In the genomic region with DNA sequence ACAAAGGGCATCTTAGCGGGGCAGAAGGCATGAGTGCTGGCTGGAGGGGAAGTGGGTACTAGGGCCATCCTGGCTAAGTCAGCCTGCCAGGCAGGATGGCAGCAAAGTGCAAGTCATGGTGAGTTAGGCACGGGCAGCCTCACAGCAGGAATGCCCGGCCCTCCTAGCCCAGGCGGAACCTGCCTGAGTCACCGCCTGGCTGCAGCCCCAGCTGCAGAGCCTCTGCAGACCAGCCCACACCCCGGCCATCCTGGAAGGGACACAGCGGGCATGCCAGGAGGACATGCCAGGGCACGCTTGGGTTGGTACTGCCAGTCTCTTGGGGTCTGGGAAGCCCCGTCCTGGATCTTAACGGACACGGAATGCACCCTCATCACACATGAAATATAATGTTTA, we compare ENCODE assay signal across 8 cellular contexts. TPM values are rescaled to one million over a fixed set of nuclear protein-coding genes. Genes with fewer than 3 reads are reported as not detected.
A peak's percentile ranks its signal among the peaks of the same experiment; 100 is the strongest.
DNase-seq lines count a peak whose midpoint lies in the region; ATAC-seq and TF ChIP-seq lines count a peak whose summit lies in the region.

No MANE protein-coding gene starts in this region.

- H3K9ac ChIP-seq in fibroblast of lung (ENCODE audit: insufficient read depth, low read length) = no peak overlapping the region

- H3K9me3 ChIP-seq in fibroblast of lung (ENCODE audit: control insufficient read depth, insufficient read depth, low read depth, low read length) = no peaks in the 10 kb centered on the region

- H3K27me3 ChIP-seq in GM23338 (ENCODE audit: insufficient read depth) (no peaks in the 10 kb centered on the region), fibroblast of lung (ENCODE audit: control insufficient read depth, insufficient read depth, low read length) (no peaks in the 10 kb centered on the region)

- H3K36me3 ChIP-seq in GM23338 (ENCODE audit: insufficient read depth) = no peaks in the 10 kb centered on the region
- no peaks in the 10 kb centered on the region for H3K36me3 ChIP-seq in fibroblast of lung (ENCODE audit: control insufficient read depth, insufficient read depth, low read length)

- ATAC-seq in GM23338 (peak; percentile 45; the same call in 2 of the 3 replicates), HG03159 (IDR thresholded peaks at IDR 0.05; ENCODE audit: unreplicated experiment) (no peak), HG03354 (IDR thresholded peaks at IDR 0.05; ENCODE audit: poor library complexity, severe bottlenecking, unreplicated experiment) (no peak), HG03135 (IDR thresholded peaks at IDR 0.05; ENCODE audit: unreplicated experiment) (no peak)

- TF ChIP-seq CTCF in GM23338 (conservative IDR thresholded peaks at IDR 0.05; ENCODE audit: low read depth in 2 of 2) (no peak), fibroblast of lung (conservative IDR thresholded peaks at IDR 0.05 in 1 of 2, IDR thresholded peaks at IDR 0.05 in 1 of 2; ENCODE audit: low read depth in 1 of 2, low read length in 2 of 2) (no peak)

- intact Hi-C loops in posterior cingulate gyrus (cut with DNase I) = loop anchor here (5.0 kb wide), 1 partner anchor 106 kb away; the partner anchor contains the start of gene ALDH3A2

- H3K4me3 ChIP-seq in GM23338 = no peak overlapping the region
- no peak overlapping the region for H3K4me3 ChIP-seq in fibroblast of lung (replicated peaks in 1 of 4; ENCODE audit: control extremely low read depth in 1 of 4, insufficient read depth in 1 of 4, low read depth in 3 of 4, low read length in 4 of 4)

- H3K4me2 ChIP-seq in GM23338 (no peak overlapping the region), fibroblast of lung (ENCODE audit: extremely low read depth, insufficient read depth, low read length) (no peak overlapping the region)

- no peak overlapping the region for H3K27ac ChIP-seq in GM23338 (ENCODE audit: low read depth)
- H3K27ac ChIP-seq in fibroblast of lung (ENCODE audit: insufficient read depth, low read length) = no peak overlapping the region

- no peaks in the 10 kb centered on the region for H3K36me3 Mint-ChIP-seq in GM23338 (ENCODE audit: low read depth)

- H3K79me2 ChIP-seq in GM23338 (replicated peaks; ENCODE audit: insufficient read depth) (no peaks in the 10 kb centered on the region), fibroblast of lung (ENCODE audit: control insufficient read depth, insufficient read depth, low read length) (no peaks in the 10 kb centered on the region)

- peak overlapping the region; percentile 80; the same call in 1 of the 2 replicates for H3K27ac Mint-ChIP-seq in GM23338

- no peaks in the 10 kb centered on the region for H3K9me3 Mint-ChIP-seq in GM23338

- H3K4me3 Mint-ChIP-seq in GM23338 = no peak overlapping the region

- peaks cover 6% of the 10 kb centered on the region for H3K27me3 Mint-ChIP-seq in GM23338 (ENCODE audit: insufficient read depth, low read depth, poor library complexity)

- H3K4me1 ChIP-seq in GM23338 (ENCODE audit: insufficient read depth) (0 out of 2 replicates have a peak, but pooled peaks cover 6% of the 10 kb centered on the region), fibroblast of lung (ENCODE audit: control insufficient read depth, extremely low read depth, insufficient read depth, low read length) (no peaks in the 10 kb centered on the region)

- H3K4me1 Mint-ChIP-seq in GM23338 = peaks cover 11% of the 10 kb centered on the region

- H2AFZ ChIP-seq in GM23338 = no peak overlapping the region
- H2AFZ ChIP-seq in fibroblast of lung (ENCODE audit: low read length) = no peak overlapping the region

- no peak for DNase-seq in GM23338 (ENCODE audit: low spot score)
- peak; percentile 19 for DNase-seq in RPMI8226
- peak; percentile 55 to 87 for DNase-seq in fibroblast of lung (ENCODE audit: low read depth in 2 of 2)
- peak in 9 of 10 donors; percentile 43 to 96 (median 78) for DNase-seq in posterior cingulate gyrus
- DNase-seq in central memory CD4-positive, alpha-beta T cell = no peak

- no peaks in the 10 kb centered on the region for H3K9me2 ChIP-seq in GM23338 (ENCODE audit: insufficient read depth)

- H4K20me1 ChIP-seq in GM23338 (replicated peaks; ENCODE audit: insufficient read depth) = no peaks in the 10 kb centered on the region
- no peaks in the 10 kb centered on the region for H4K20me1 ChIP-seq in fibroblast of lung (ENCODE audit: control insufficient read depth, extremely low read depth, insufficient read depth, low read length)

- H3F3A ChIP-seq in GM23338 (replicated peaks; ENCODE audit: low read depth) = no peaks in the 10 kb centered on the region

TF ChIP-seq in GM23338, 12 proteins besides CTCF, POLR2A, EP300 and RAD21 (continues in another document):
- TF ChIP-seq CREB1 (CRISPR knock-in tag; IDR thresholded peaks at IDR 0.05; ENCODE audit: low read depth) = no peak
- TF ChIP-seq STAT1 (IDR thresholded peaks at IDR 0.05; ENCODE audit: unreplicated experiment) = no peak
- no peak for TF ChIP-seq REST (IDR thresholded peaks at IDR 0.05; ENCODE audit: unreplicated experiment)

RNA-seq across cellular contexts. Expression of gene ALDH3A1, which starts 4.9 kb away (rescaled TPM):
- 0.17 and 1.0 TPM in 2 replicates for total RNA-seq in GM23338 (2014; rRNA removed; shearing (Covaris generic))
- 0.21 and 0.23 TPM in 2 replicates for polyA plus RNA-seq in GM23338 (2016; fragmentation: Nextera tagmentation; extraction: Ambion mirVana)
- under 0.01 and 0.17 TPM in 2 replicates for total RNA-seq in fibroblast of lung
- 0.12 and 1.0 TPM in 2 replicates for polyA plus RNA-seq in fibroblast of lung
- polyA plus RNA-seq in fibroblast of lung (2012) = 0.22 and 2.0 TPM in 2 replicates
- 0.33 and 2.6 TPM in 2 replicates for polyA minus RNA-seq in fibroblast of lung (ENCODE audit: low replicate concordance)

RNA-seq across cellular contexts. Expression of gene SLC47A2, which starts 36.7 kb away (rescaled TPM):
- total RNA-seq in GM23338 (2014; rRNA removed; shearing (Covaris generic)) = not detected in 2 replicates
- 0.19 TPM in 1 of 2 replicates, not detected in the other for polyA plus RNA-seq in GM23338 (2016; fragmentation: Nextera tagmentation; extraction: Ambion mirVana)
- not detected in 2 replicates for total RNA-seq in fibroblast of lung
- polyA plus RNA-seq in fibroblast of lung = not detected in 2 replicates
- not detected in 2 replicates for polyA plus RNA-seq in fibroblast of lung (2012)
- polyA minus RNA-seq in fibroblast of lung (ENCODE audit: low replicate concordance) = not detected in 2 replicates

Comparison
In these comparisons a context has a peak if more than half of its experiments do, and no peak if none do; other contexts are left out.
1. DNase-seq: peak in RPMI8226 (single experiment), fibroblast of lung (2 of 2) and posterior cingulate gyrus (9 of 10); none in GM23338 (single experiment) and central memory CD4-positive, alpha-beta T cell (single experiment).